Comparison of ENCODE assay signal across 28 cellular contexts in the genomic region with DNA sequence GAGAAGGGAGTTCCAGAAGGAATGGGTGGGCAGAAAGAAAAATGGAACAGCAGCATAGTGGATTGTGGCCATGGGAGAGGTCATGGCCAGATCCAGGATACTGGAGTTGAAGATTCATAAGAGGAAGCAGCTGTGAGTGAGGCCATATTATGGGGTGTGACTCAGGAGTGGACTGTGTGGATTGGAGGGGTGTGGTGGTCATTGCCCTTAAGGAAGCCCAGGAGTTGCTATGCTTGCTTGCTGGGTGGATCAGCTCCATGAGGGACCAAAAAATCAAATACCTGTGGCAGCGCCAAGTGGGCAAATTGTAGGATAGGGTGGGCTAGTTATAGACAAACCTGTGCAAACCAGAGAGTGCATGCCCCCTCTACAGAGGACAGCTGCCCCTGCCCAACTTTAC. TPM values are rescaled to one million over a fixed set of nuclear protein-coding genes. Genes with fewer than 3 reads are reported as not detected.
DNase-seq lines count a peak whose midpoint lies in the region; ATAC-seq, FAIRE-seq and TF ChIP-seq lines count a peak whose summit lies in the region.
"Had no signal": no experiment of that assay in that cellular context is flagged by ENCODE, and none has a peak within 500 bp of the region (broad histone marks: within the 10 kb centered on the region; RNA-seq: fewer than 3 reads in every experiment).

No MANE protein-coding gene starts in this region.

- no peaks in the 10 kb centered on the region for H3K4me1 Mint-ChIP-seq in activated naive CD8-positive, alpha-beta T cell treated with anti-CD3 and anti-CD28 coated beads for 36 hours
- H3K4me1 Mint-ChIP-seq: activated naive CD4-positive, alpha-beta T cell treated with anti-CD3 and anti-CD28 coated beads, Interleukin-2, amount 50 U/mL, for 24 hours had no signal

- H3K4me3 ChIP-seq in endothelial cell of umbilical vein (replicated peaks in 1 of 3; ENCODE audit: insufficient read depth in 1 of 3, low read depth in 1 of 3, low read length in 3 of 3) (no peak overlapping the region), osteoblast (ENCODE audit: insufficient read depth, low read length) (no peak overlapping the region), gastroesophageal sphincter (no peak overlapping the region)
- H3K4me3 ChIP-seq: ascending aorta, thoracic aorta had no signal

- no peak overlapping the region for H3K4me2 ChIP-seq in endothelial cell of umbilical vein (ENCODE audit: insufficient read depth, low read length)
- no peak overlapping the region for H3K4me2 ChIP-seq in osteoblast (ENCODE audit: insufficient read depth, low read length)

- ATAC-seq in gastroesophageal sphincter, result no peak
- ATAC-seq: left ventricle myocardium superior; right cardiac atrium; stimulated activated naive CD8-positive, alpha-beta T cell treated with anti-CD3 and anti-CD28 coated beads, Interleukin-15, Interleukin-2, amounts not matched to agents 100 U/mL and 50 U/mL, for 24 hours had no signal

- H3K9me3 Mint-ChIP-seq in activated naive CD8-positive, alpha-beta T cell treated with anti-CD3 and anti-CD28 coated beads for 36 hours, result no peaks in the 10 kb centered on the region
- H3K9me3 Mint-ChIP-seq: activated naive CD4-positive, alpha-beta T cell treated with anti-CD3 and anti-CD28 coated beads, Interleukin-2, amount 50 U/mL, for 24 hours; nephron had no signal

- 88 to 100% methylated on average over 1 of the region's 1 CpG for WGBS in gastroesophageal sphincter (ENCODE audit: low coverage in 1 of 2), 2 donors

- no TSS peak for BruUV-seq in endothelial cell of umbilical vein (replicated peaks; lab: Mats Ljungman, UMichigan)

- H3K9me3 ChIP-seq in endothelial cell of umbilical vein (replicated peaks; ENCODE audit: control insufficient read depth, insufficient read depth, low read length), result no peaks in the 10 kb centered on the region
- no peaks in the 10 kb centered on the region for H3K9me3 ChIP-seq in osteoblast (ENCODE audit: low read depth, low read length)
- no peaks in the 10 kb centered on the region for H3K9me3 ChIP-seq in gastroesophageal sphincter
- H3K9me3 ChIP-seq: ascending aorta, thoracic aorta had no signal

- POLR2A ChIA-PET in endothelial cell of umbilical vein (lab: Charles Lee), result interaction anchor here (0.9 kb wide), 1 partner anchor 17 kb away, joined by 3 read pairs; no protein-coding TSS in a partner anchor

- dilution Hi-C loops in endothelial cell of umbilical vein (cut with MboI; ENCODE audit: extremely low pct_ligation_motif_present, low sequenced_read_pairs), result no loop called here

- no peak for TF ChIP-seq EP300 in gastroesophageal sphincter (IDR thresholded peaks at IDR 0.05)

- H3K9me1 ChIP-seq in endothelial cell of umbilical vein (replicated peaks; ENCODE audit: control insufficient read depth, extremely low read depth, insufficient read depth, low read length), result no peaks in the 10 kb centered on the region

- H3K27me3 ChIP-seq in endothelial cell of umbilical vein (ENCODE audit: control insufficient read depth in 2 of 2, insufficient read depth in 2 of 2, low read length in 2 of 2) (no peaks in the 10 kb centered on the region), osteoblast (ENCODE audit: insufficient read depth, low read length) (no peaks in the 10 kb centered on the region), gastroesophageal sphincter (no peaks in the 10 kb centered on the region)
- H3K27me3 ChIP-seq: ascending aorta had no signal

- peaks cover 24% of the 10 kb centered on the region for H3K4me1 ChIP-seq in endothelial cell of umbilical vein (ENCODE audit: control insufficient read depth, extremely low read depth, insufficient read depth, low read length)
- peaks cover 3% of the 10 kb centered on the region for H3K4me1 ChIP-seq in osteoblast (ENCODE audit: insufficient read depth, low read length)
- peaks cover 0 to 64% (median 0%) of the 10 kb centered on the region in 3 donors for H3K4me1 ChIP-seq in gastroesophageal sphincter

- H3K79me2 ChIP-seq in endothelial cell of umbilical vein (ENCODE audit: control insufficient read depth, insufficient read depth, low read length) (peaks cover 11% of the 10 kb centered on the region), osteoblast (ENCODE audit: insufficient read depth, low read length) (peaks cover 4% of the 10 kb centered on the region)

- CTCF ChIA-PET in endothelial cell of umbilical vein (lab: Charles Lee), result interaction anchor here (0.7 to 4.6 kb wide), 3 partner anchors 19 to 155 kb away, joined by 4 to 26 read pairs (median 7); a partner anchor contains a TSS

- H4K20me1 ChIP-seq in endothelial cell of umbilical vein (replicated peaks; ENCODE audit: control insufficient read depth, extremely low read depth, insufficient read depth, low read length), result no peaks in the 10 kb centered on the region
- H4K20me1 ChIP-seq in osteoblast (ENCODE audit: insufficient read depth, low read length), result no peaks in the 10 kb centered on the region

- DNase-seq in GM03348 (ENCODE audit: low spot score), result peak; percentile 20
- peak; percentile 53 for DNase-seq in M059J (ENCODE audit: low read depth)
- peak; percentile 53 for DNase-seq in endothelial cell of umbilical vein (ENCODE audit: low read depth, low spot score)
- DNase-seq in osteoblast (ENCODE audit: insufficient read length, low spot score, missing footprints), result peak; percentile 78
- DNase-seq in T-helper 9 cell, result no peak
- no peak for DNase-seq in activated naive CD8-positive, alpha-beta T cell treated with anti-CD3 and anti-CD28 coated beads for 36 hours
- DNase-seq in kidney glomerular epithelial cell (lab: John Stamatoyannopoulos, UW), result no peak
- DNase-seq: activated B cell treated with CpG ODN at 0.5 μM for 24 hours; immature natural killer cell; left ventricle myocardium superior; midbrain; NCI-H1048; NCI-H1930; NCI-H2227 treated with DMSO at 0.1 percent for 48 hours; NCI-H748 treated with DMSO at 0.1 percent for 48 hours; right cardiac atrium; SHP77; stimulated activated CD4-positive, alpha-beta T cell treated with anti-CD3 and anti-CD28 coated beads, Interleukin-15, amount 100 ng/mL, for 24 hours; stimulated activated naive CD8-positive, alpha-beta T cell treated with anti-CD3 and anti-CD28 coated beads, Interleukin-15, Interleukin-2, amounts not matched to agents 100 U/mL and 50 U/mL, for 24 hours; SW 1271 had no signal

- no peak overlapping the region for H3K9ac ChIP-seq in endothelial cell of umbilical vein (replicated peaks; ENCODE audit: extremely low read depth, insufficient read depth, low read length)
- H3K9ac ChIP-seq: parathyroid adenoma had no signal

- H3K27ac Mint-ChIP-seq in activated naive CD8-positive, alpha-beta T cell treated with anti-CD3 and anti-CD28 coated beads for 36 hours, result no peak overlapping the region
- H3K27ac Mint-ChIP-seq: activated B cell treated with CpG ODN at 0.5 μM for 24 hours; activated naive CD4-positive, alpha-beta T cell treated with anti-CD3 and anti-CD28 coated beads, Interleukin-2, amount 50 U/mL, for 24 hours; CD14-positive monocyte had no signal

- H3K4me3 Mint-ChIP-seq in activated naive CD8-positive, alpha-beta T cell treated with anti-CD3 and anti-CD28 coated beads for 36 hours, result no peak overlapping the region
- H3K4me3 Mint-ChIP-seq: activated B cell treated with CpG ODN at 0.5 μM for 24 hours; activated naive CD4-positive, alpha-beta T cell treated with anti-CD3 and anti-CD28 coated beads, Interleukin-2, amount 50 U/mL, for 24 hours; CD14-positive monocyte; immature natural killer cell; nephron had no signal

- TF ChIP-seq CTCF in endothelial cell of umbilical vein (IDR thresholded peaks at IDR 0.05; ENCODE audit: extremely low read depth in 1 of 2, insufficient read depth in 1 of 2, low read depth in 1 of 2, low read length in 2 of 2) (no peak), osteoblast (IDR thresholded peaks at IDR 0.05; ENCODE audit: extremely low read depth, low read depth, low read length) (no peak), gastroesophageal sphincter (IDR thresholded peaks at IDR 0.05) (no peak)

- no peak for FAIRE-seq in endothelial cell of umbilical vein (lab: Jason Lieb, UNC)
- FAIRE-seq: HTR-8/SVneo had no signal

- peaks cover 1% of the 10 kb centered on the region for H3K36me3 Mint-ChIP-seq in activated naive CD8-positive, alpha-beta T cell treated with anti-CD3 and anti-CD28 coated beads for 36 hours
- H3K36me3 Mint-ChIP-seq: activated naive CD4-positive, alpha-beta T cell treated with anti-CD3 and anti-CD28 coated beads, Interleukin-2, amount 50 U/mL, for 24 hours; CD14-positive monocyte; immature natural killer cell had no signal

- TF ChIP-seq POLR2A in endothelial cell of umbilical vein (IDR thresholded peaks at IDR 0.05; ENCODE audit: low read depth, low read length) (no peak), gastroesophageal sphincter (IDR thresholded peaks at IDR 0.05) (no peak)

- intact Hi-C loops in endothelial cell of umbilical vein (cut with micrococcal nuclease), result no loop called here

- no peaks in the 10 kb centered on the region for H3K36me3 ChIP-seq in endothelial cell of umbilical vein (ENCODE audit: control insufficient read depth in 2 of 2, extremely low read depth in 1 of 2, insufficient read depth in 2 of 2, low read length in 2 of 2)
- H3K36me3 ChIP-seq in osteoblast (ENCODE audit: insufficient read depth, low read length), result no peaks in the 10 kb centered on the region
- no peaks in the 10 kb centered on the region for H3K36me3 ChIP-seq in gastroesophageal sphincter
- H3K36me3 ChIP-seq: ascending aorta, thoracic aorta had no signal

- H3K27me3 Mint-ChIP-seq in activated naive CD8-positive, alpha-beta T cell treated with anti-CD3 and anti-CD28 coated beads for 36 hours, result no peaks in the 10 kb centered on the region
- H3K27me3 Mint-ChIP-seq: activated B cell treated with CpG ODN at 0.5 μM for 24 hours; activated naive CD4-positive, alpha-beta T cell treated with anti-CD3 and anti-CD28 coated beads, Interleukin-2, amount 50 U/mL, for 24 hours had no signal

- H2AFZ ChIP-seq in endothelial cell of umbilical vein (ENCODE audit: low read depth, low read length) (no peak overlapping the region), osteoblast (ENCODE audit: low read length) (no peak overlapping the region)
- H2AFZ ChIP-seq: parathyroid adenoma had no signal

- H3K27ac ChIP-seq in endothelial cell of umbilical vein (ENCODE audit: insufficient read depth, low read depth, low read length), result no peak overlapping the region
- H3K27ac ChIP-seq in osteoblast (ENCODE audit: low read depth, low read length), result no peak overlapping the region
- H3K27ac ChIP-seq in gastroesophageal sphincter, result no peak overlapping the region

RNA-seq across cellular contexts. Expression of a gene that starts 18.3 kb away (rescaled TPM):
- total RNA-seq in M059J (2014; rRNA removed; shearing (Covaris generic)), result 13.0 and 18.4 TPM in 2 replicates
- total RNA-seq in endothelial cell of umbilical vein (10.6 and 11.7 TPM in 2 replicates), osteoblast (7.2 and 8.0 TPM in 2 replicates), gastroesophageal sphincter (10 to 100 TPM; 12.4 to 28.3 (median 15.5) TPM)
- 5.5 and 5.6 TPM in 2 replicates for polyA plus RNA-seq in endothelial cell of umbilical vein
- polyA plus RNA-seq in endothelial cell of umbilical vein (2011; cell fraction: cytosol; rRNA removed), result 5.7 and 6.3 TPM in 2 replicates
- 24.5 and 29.2 TPM in 2 replicates for polyA plus RNA-seq in endothelial cell of umbilical vein (2011; cell fraction: nucleus; rRNA removed)
- polyA plus RNA-seq in endothelial cell of umbilical vein (2012), result 6.7 and 7.3 TPM in 2 replicates
- 7.8 and 10.2 TPM in 2 replicates for polyA minus RNA-seq in endothelial cell of umbilical vein
- polyA minus RNA-seq in endothelial cell of umbilical vein (2011; cell fraction: cytosol; rRNA and poly(A)+ RNA removed), result 4.4 TPM
- polyA minus RNA-seq in endothelial cell of umbilical vein (2011; cell fraction: nucleus; rRNA and poly(A)+ RNA removed), result 20.1 and 30.3 TPM in 2 replicates
- 1 to 10 TPM; 1.5 to 2.6 TPM for total RNA-seq in activated naive CD8-positive, alpha-beta T cell treated with anti-CD3 and anti-CD28 coated beads for 36 hours

Comparison
In these comparisons a context has a peak if more than half of its experiments do, and no peak if none do; other contexts are left out.
1. DNase-seq: peak in GM03348 (single experiment), M059J (single experiment), endothelial cell of umbilical vein (single experiment) and osteoblast (single experiment); none in T-helper 9 cell (single experiment), activated naive CD8-positive, alpha-beta T cell treated with anti-CD3 and anti-CD28 coated beads for 36 hours (single experiment) and kidney glomerular epithelial cell (single experiment).